Comparison of ENCODE assay signal across 17 cellular contexts in the genomic region with DNA sequence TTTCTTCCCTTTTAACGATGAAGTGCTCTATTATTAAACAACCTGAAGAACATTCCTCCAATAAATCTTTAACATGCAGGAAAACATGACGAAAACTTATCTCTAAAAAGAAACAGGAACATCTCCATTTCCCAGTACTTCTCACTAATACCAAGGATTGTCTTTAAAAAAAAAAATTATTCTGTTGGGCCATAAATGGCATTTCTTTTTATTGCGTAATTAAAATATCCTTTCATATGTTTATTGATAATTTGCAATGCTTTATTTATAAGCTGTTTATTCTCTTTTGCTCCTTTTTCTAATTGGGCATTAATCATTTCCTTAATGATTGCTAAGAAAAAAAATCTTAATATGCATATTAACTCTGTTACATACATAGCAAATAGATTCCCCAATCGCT. TPM values are rescaled to one million over a fixed set of nuclear protein-coding genes. Genes with fewer than 3 reads are reported as not detected.
"Had no signal": no experiment of that assay in that cellular context is flagged by ENCODE, and none has a peak within 500 bp of the region (broad histone marks: within the 10 kb centered on the region; RNA-seq: fewer than 3 reads in every experiment).

No MANE protein-coding gene starts in this region.

- H3K36me3 ChIP-seq: vagina had no signal

- ATAC-seq: foreskin keratinocyte; mucosa of descending colon; naive thymus-derived CD8-positive, alpha-beta T cell; right cardiac atrium had no signal

- H3K36me3 Mint-ChIP-seq: naive thymus-derived CD8-positive, alpha-beta T cell; type B pancreatic cell had no signal

- H3K4me3 ChIP-seq: coronary artery, mucosa of descending colon, smooth muscle cell, vagina had no signal

- FAIRE-seq: endothelial cell of umbilical vein had no signal

- H3K9me3 Mint-ChIP-seq: endodermal cell; naive thymus-derived CD8-positive, alpha-beta T cell; neural crest cell; type B pancreatic cell had no signal

- H3K9me3 ChIP-seq: mucosa of descending colon, vagina had no signal

- H3K27ac ChIP-seq: coronary artery, foreskin keratinocyte, vagina had no signal

- H3K27ac Mint-ChIP-seq: endodermal cell; naive thymus-derived CD8-positive, alpha-beta T cell; type B pancreatic cell had no signal

- H3K4me1 ChIP-seq: foreskin keratinocyte had no signal

- H3K27me3 ChIP-seq: foreskin keratinocyte, vagina had no signal

- H3K27me3 Mint-ChIP-seq: type B pancreatic cell had no signal

- H3K4me3 Mint-ChIP-seq: endodermal cell; naive thymus-derived CD8-positive, alpha-beta T cell; neural crest cell; type B pancreatic cell had no signal

- H3K4me2 ChIP-seq: smooth muscle cell had no signal

- DNase-seq: effector CD4-positive, alpha-beta T cell; endodermal cell; erythroblast; foreskin keratinocyte; head of caudate nucleus; hippocampal formation; mucosa of descending colon; naive thymus-derived CD8-positive, alpha-beta T cell; right cardiac atrium; stimulated activated CD4-positive, alpha-beta T cell treated with anti-CD3 and anti-CD28 coated beads, Interleukin-2, amount 100 ng/mL, for 48 hours; stimulated activated naive CD4-positive, alpha-beta T cell treated with Interleukin-2 at 50 U/mL for 16 hours had no signal

- H3K4me1 Mint-ChIP-seq: naive thymus-derived CD8-positive, alpha-beta T cell had no signal

RNA-seq across cellular contexts. Expression of a gene that starts 18.9 kb away (rescaled TPM):
- total RNA-seq: naive thymus-derived CD8-positive, alpha-beta T cell had no signal
- polyA plus RNA-seq: naive thymus-derived CD8-positive, alpha-beta T cell had no signal
